In the genomic region with DNA sequence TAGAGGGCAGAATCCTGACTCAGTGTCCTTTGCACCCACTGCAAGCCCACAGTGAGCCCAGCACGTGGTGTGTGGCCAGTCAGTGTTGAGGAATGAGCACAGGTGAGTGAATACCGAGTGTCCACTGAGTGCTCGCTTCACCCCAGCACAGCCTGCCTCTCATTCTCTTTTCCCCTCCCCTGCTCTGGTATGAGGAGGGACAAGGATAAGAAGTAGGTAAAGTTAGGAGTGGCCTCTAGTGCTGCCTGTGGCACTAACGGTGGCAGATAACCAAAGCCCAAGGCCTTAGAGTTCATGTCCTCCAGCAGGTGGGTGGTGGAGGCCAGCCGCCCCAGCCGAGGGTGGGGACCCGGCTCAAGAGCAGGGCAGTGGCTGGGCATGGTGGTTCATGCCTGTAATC, we compare ENCODE assay signal across 21 cellular contexts.
"Had no signal": no experiment of that assay in that cellular context is flagged by ENCODE, and none has a peak within 500 bp of the region (broad histone marks: within the 10 kb centered on the region; RNA-seq: fewer than 3 reads in every experiment).

No MANE protein-coding gene starts in this region.

- H3K36me3 ChIP-seq: cardiac muscle cell, ovary had no signal

- H3K9me3 ChIP-seq: mucosa of descending colon, ovary, psoas muscle, testis had no signal

- ATAC-seq: activated CD4-positive, alpha-beta T cell treated with anti-CD3 and anti-CD28 coated beads for 36 hours; effector memory CD8-positive, alpha-beta T cell; left lobe of liver; mucosa of descending colon; psoas muscle; right cardiac atrium; stimulated activated naive CD8-positive, alpha-beta T cell treated with anti-CD3 and anti-CD28 coated beads, Interleukin-15, amount 100 ng/mL, for 72 hours had no signal

- FAIRE-seq: kidney, TTC549 had no signal

- DNase-seq: activated CD4-positive, alpha-beta memory T cell treated with anti-CD3 and anti-CD28 coated beads for 36 hours; activated CD4-positive, alpha-beta T cell treated with anti-CD3 and anti-CD28 coated beads for 36 hours; activated naive CD8-positive, alpha-beta T cell treated with anti-CD3 and anti-CD28 coated beads for 36 hours; activated T-cell treated with anti-CD3 and anti-CD28 coated beads for 4 hours; amniotic stem cell; effector memory CD8-positive, alpha-beta T cell; hippocampal formation; kidney; mucosa of descending colon; naive B cell; ovary; psoas muscle; stimulated activated CD4-positive, alpha-beta T cell treated with anti-CD3 and anti-CD28 coated beads, Interleukin-15, amount 100 ng/mL, for 24 hours; stimulated activated CD4-positive, alpha-beta T cell treated with anti-CD3 and anti-CD28 coated beads, Interleukin-2, amount 100 ng/mL, for 48 hours; stimulated activated naive CD8-positive, alpha-beta T cell treated with anti-CD3 and anti-CD28 coated beads, Interleukin-15, amount 100 ng/mL, for 72 hours; testis had no signal

- H3K27ac ChIP-seq: cardiac muscle cell, ovary, psoas muscle, skin epidermis, testis had no signal

- H3K4me3 ChIP-seq: cardiac muscle cell, mucosa of descending colon, ovary, psoas muscle, skin epidermis, testis had no signal

- H3K27me3 ChIP-seq: ovary, testis had no signal
